ENCODE assay signal across 10 cellular contexts in genomic region chr5:54884195-54884536, GRCh38.
DNase-seq lines count a peak whose midpoint lies in the region; ATAC-seq and TF ChIP-seq lines count a peak whose summit lies in the region.
"Had no signal": no experiment of that assay in that cellular context is flagged by ENCODE, and none has a peak within 500 bp of the region (broad histone marks: within the 10 kb centered on the region; RNA-seq: fewer than 3 reads in every experiment).

No MANE protein-coding gene starts in this region.

- H3K9me3 Mint-ChIP-seq in activated T-cell treated with anti-CD3 and anti-CD28 coated beads, Interleukin-2, amount 50 U/mL, for 4 hours: peaks cover 7% of the 10 kb centered on the region
- H3K9me3 Mint-ChIP-seq in activated T-cell treated with anti-CD3 and anti-CD28 coated beads, Interleukin-2, amount 50 U/mL, for 24 hours: no peaks in the 10 kb centered on the region
- H3K9me3 Mint-ChIP-seq in mesothelial cell of epicardium: no peaks in the 10 kb centered on the region

- H3K9me3 ChIP-seq in thoracic aorta: no peaks in the 10 kb centered on the region

- H3K27me3 ChIP-seq in dorsolateral prefrontal cortex (peaks cover 0 to 49% (median 29%) of the 10 kb centered on the region in 45 donors), thoracic aorta (replicated peaks; ENCODE audit: insufficient read depth) (no peaks in the 10 kb centered on the region)

- peak overlapping the region; percentile 8 for H3K4me3 Mint-ChIP-seq in activated T-cell treated with anti-CD3 and anti-CD28 coated beads, Interleukin-2, amount 50 U/mL, for 4 hours
- no peak overlapping the region for H3K4me3 Mint-ChIP-seq in activated T-cell treated with anti-CD3 and anti-CD28 coated beads, Interleukin-2, amount 50 U/mL, for 24 hours
- H3K4me3 Mint-ChIP-seq in mesothelial cell of epicardium: peak overlapping the region; percentile 64

- DNase-seq in activated T-cell treated with anti-CD3 and anti-CD28 coated beads, Interleukin-2, amount 50 U/mL, for 4 hours: no peak
- no peak for DNase-seq in activated T-cell treated with anti-CD3 and anti-CD28 coated beads, Interleukin-2, amount 50 U/mL, for 24 hours
- DNase-seq in dorsolateral prefrontal cortex (no peak), mesothelial cell of epicardium (ENCODE audit: low spot score in 2 of 2, unreplicated experiment in 2 of 2) (no peak), thoracic aorta (ENCODE audit: low spot score) (no peak), NCI-H1417 (lab: John Stamatoyannopoulos, UW) (no peak), islet precursor cell (no peak)
- DNase-seq: activated naive CD4-positive, alpha-beta T cell treated with anti-CD3 and anti-CD28 coated beads, Interleukin-2, amount 50 U/mL, for 16 hours; MV-4-11 had no signal

- intact Hi-C loops in dorsolateral prefrontal cortex (cut with DNase I): no loop called here

- no peaks in the 10 kb centered on the region for H3K36me3 ChIP-seq in thoracic aorta

- peak overlapping the region in 49 of 59 donors; percentile 24 to 71 (median 55) for H3K4me3 ChIP-seq in dorsolateral prefrontal cortex
- peak overlapping the region; percentile 76 for H3K4me3 ChIP-seq in thoracic aorta

- H3K4me1 ChIP-seq in thoracic aorta (ENCODE audit: control insufficient read depth in 1 of 2, low read depth in 2 of 2): peaks cover 0 to 5% of the 10 kb centered on the region in 2 donors

- no peaks in the 10 kb centered on the region for H3K36me3 Mint-ChIP-seq in activated T-cell treated with anti-CD3 and anti-CD28 coated beads, Interleukin-2, amount 50 U/mL, for 4 hours (ENCODE audit: insufficient read depth)
- no peaks in the 10 kb centered on the region for H3K36me3 Mint-ChIP-seq in activated T-cell treated with anti-CD3 and anti-CD28 coated beads, Interleukin-2, amount 50 U/mL, for 24 hours (ENCODE audit: low read depth)
- no peaks in the 10 kb centered on the region for H3K36me3 Mint-ChIP-seq in mesothelial cell of epicardium

- peaks cover 55% of the 10 kb centered on the region for H3K27me3 Mint-ChIP-seq in activated T-cell treated with anti-CD3 and anti-CD28 coated beads, Interleukin-2, amount 50 U/mL, for 4 hours (ENCODE audit: low read depth)
- H3K27me3 Mint-ChIP-seq in activated T-cell treated with anti-CD3 and anti-CD28 coated beads, Interleukin-2, amount 50 U/mL, for 24 hours: peaks cover 91% of the 10 kb centered on the region
- peaks cover 10% of the 10 kb centered on the region for H3K27me3 Mint-ChIP-seq in mesothelial cell of epicardium (ENCODE audit: low read depth)

- TF ChIP-seq CTCF in dorsolateral prefrontal cortex (IDR thresholded peaks at IDR 0.05 in 54 of 56, conservative IDR thresholded peaks at IDR 0.05 in 2 of 56; ENCODE audit: low read depth in 1 of 56, partially characterized antibody in 56 of 56) (no peak), mesothelial cell of epicardium (IDR thresholded peaks at IDR 0.05; ENCODE audit: unreplicated experiment) (no peak), thoracic aorta (IDR thresholded peaks at IDR 0.05) (no peak)

- ATAC-seq in activated T-cell treated with anti-CD3 and anti-CD28 coated beads, Interleukin-2, amount 50 U/mL, for 4 hours: no peak
- no peak for ATAC-seq in thoracic aorta (ENCODE audit: insufficient number of reproducible peaks, low FRiP score, low read depth)
- no peak for ATAC-seq in GM19351 (IDR thresholded peaks at IDR 0.05; ENCODE audit: unreplicated experiment)

- no peak overlapping the region for H3K27ac ChIP-seq in dorsolateral prefrontal cortex
- no peak overlapping the region for H3K27ac ChIP-seq in thoracic aorta

- H3K4me1 Mint-ChIP-seq in activated T-cell treated with anti-CD3 and anti-CD28 coated beads, Interleukin-2, amount 50 U/mL, for 4 hours (ENCODE audit: low read depth): peaks cover 15% of the 10 kb centered on the region
- H3K4me1 Mint-ChIP-seq in activated T-cell treated with anti-CD3 and anti-CD28 coated beads, Interleukin-2, amount 50 U/mL, for 24 hours (ENCODE audit: low read depth): peaks cover 21% of the 10 kb centered on the region
- H3K4me1 Mint-ChIP-seq in mesothelial cell of epicardium: peaks cover 22% of the 10 kb centered on the region

- no peak overlapping the region for H3K27ac Mint-ChIP-seq in activated T-cell treated with anti-CD3 and anti-CD28 coated beads, Interleukin-2, amount 50 U/mL, for 24 hours
- peak overlapping the region; percentile 51 for H3K27ac Mint-ChIP-seq in mesothelial cell of epicardium
